8 cellular contexts compared by ENCODE assay signal in the genomic region with DNA sequence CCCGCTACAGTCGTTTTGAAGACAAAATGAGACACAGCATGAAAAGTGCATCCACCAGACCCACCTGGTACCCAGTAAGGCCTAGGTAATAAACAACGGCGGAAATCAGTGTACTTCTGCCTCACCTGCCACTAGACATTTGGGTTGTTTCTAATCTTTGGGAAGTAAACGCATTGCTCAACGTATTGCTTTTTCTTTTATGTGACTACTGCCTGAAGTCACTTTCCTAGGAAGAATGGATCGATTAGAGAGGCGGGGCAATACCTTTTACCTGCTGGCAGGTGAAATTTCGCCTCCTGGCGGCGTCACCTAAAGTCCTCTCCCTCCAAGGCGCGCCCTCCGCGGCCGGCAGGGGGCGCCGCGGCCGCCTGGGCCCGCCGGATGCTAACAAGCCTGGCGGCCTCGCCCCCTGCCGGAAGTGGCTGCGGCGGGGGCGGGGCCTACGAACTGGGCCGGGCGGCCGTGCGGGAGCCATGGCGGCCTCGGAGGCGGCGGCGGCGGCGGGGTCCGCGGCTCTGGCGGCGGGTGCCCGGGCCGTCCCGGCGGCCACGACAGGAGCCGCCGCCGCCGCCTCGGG. TPM values are rescaled to one million over a fixed set of nuclear protein-coding genes. Genes with fewer than 3 reads are reported as not detected.
DNase-seq lines count a peak whose midpoint lies in the region; ATAC-seq, FAIRE-seq and TF ChIP-seq lines count a peak whose summit lies in the region.

Gene ATMIN (plus strand): TSS at position 445 of the 577 bp plus-strand sequence. CDS start 29 bp downstream, at position 474.

- H3K27me3 ChIP-seq in bronchial epithelial cell (ENCODE audit: control insufficient read depth, insufficient read depth, low read length) (no peaks in the 10 kb centered on the region), smooth muscle cell (ENCODE audit: low read depth) (no peaks in the 10 kb centered on the region)

- TF ChIP-seq CTCF in WI38 (IDR thresholded peaks at IDR 0.05; ENCODE audit: low read depth, low read length): peak; percentile 97
- TF ChIP-seq CTCF in bronchial epithelial cell (IDR thresholded peaks at IDR 0.05; ENCODE audit: insufficient read depth, low read length, severe bottlenecking): peak; percentile 91
- TF ChIP-seq CTCF in smooth muscle cell (IDR thresholded peaks at IDR 0.05; ENCODE audit: borderline replicate concordance, insufficient read depth, poor library complexity, severe bottlenecking): peak; percentile 98

- H3K79me2 ChIP-seq in smooth muscle cell (ENCODE audit: low read depth): peaks cover 35% of the 10 kb centered on the region

- H3K4me1 ChIP-seq in smooth muscle cell (ENCODE audit: low read depth): peaks cover 10% of the 10 kb centered on the region

- no peak for FAIRE-seq in bronchial epithelial cell (lab: Jason Lieb, UNC)

- H4K20me1 ChIP-seq in smooth muscle cell (ENCODE audit: low read depth): peaks cover 35% of the 10 kb centered on the region

- WGBS in smooth muscle cell (ENCODE audit: low lambda C conversion rate): 9% methylated on average over 40 of the region's 54 CpGs

- peak within 1 kb of the TSS; percentile 81 for H3K9ac ChIP-seq in smooth muscle cell (ENCODE audit: low read depth)

- DNase-seq in 8988T: peak; percentile 98
- peak; percentile 89 for DNase-seq in NCI-H2171 (lab: John Stamatoyannopoulos, UW)
- peak; percentile 75 for DNase-seq in bronchial epithelial cell (ENCODE audit: low read depth)
- peak; percentile 97 for DNase-seq in iPS-NIHi7 (ENCODE audit: extremely low spot score)
- DNase-seq in smooth muscle cell (lab: John Stamatoyannopoulos, UW; ENCODE audit: unreplicated experiment): peak; percentile 49

- peak within 1 kb of the TSS; percentile 87 for H3K4me2 ChIP-seq in smooth muscle cell

- no peaks in the 10 kb centered on the region for H3K9me3 ChIP-seq in smooth muscle cell (replicated peaks; ENCODE audit: low read depth)

- H2AFZ ChIP-seq in smooth muscle cell (ENCODE audit: low read depth): peak within 1 kb of the TSS; percentile 85

- ATAC-seq in GM18519 (IDR thresholded peaks at IDR 0.05; ENCODE audit: low FRiP score, unreplicated experiment) (peak; percentile 84), HG03066 (IDR thresholded peaks at IDR 0.05; ENCODE audit: low read depth, unreplicated experiment) (peak; percentile 89)

- H3F3A ChIP-seq in smooth muscle cell (ENCODE audit: low read depth): no peaks in the 10 kb centered on the region

- H3K27ac ChIP-seq in smooth muscle cell (ENCODE audit: low read depth): peak within 1 kb of the TSS; percentile 1

- H3K4me3 ChIP-seq in WI38 (ENCODE audit: low read depth, low read length): peak within 1 kb of the TSS; percentile 81
- peak within 1 kb of the TSS; percentile 70 for H3K4me3 ChIP-seq in bronchial epithelial cell (ENCODE audit: low read depth, low read length)
- H3K4me3 ChIP-seq in smooth muscle cell: peak within 1 kb of the TSS; percentile 92

- H3K36me3 ChIP-seq in bronchial epithelial cell (ENCODE audit: control insufficient read depth, insufficient read depth, low read length) (peaks cover 6% of the 10 kb centered on the region), smooth muscle cell (ENCODE audit: low read depth) (no peaks in the 10 kb centered on the region)

RNA-seq across cellular contexts. Expression of gene ATMIN, which starts in this region (rescaled TPM):
- 41.3 and 42.5 TPM in 2 replicates for total RNA-seq in bronchial epithelial cell
- 35.4 and 38.3 TPM in 2 replicates for total RNA-seq in smooth muscle cell
- 28.7 and 29.5 TPM in 2 replicates for polyA plus RNA-seq in smooth muscle cell

Comparison
In these comparisons a context has a peak if more than half of its experiments do, and no peak if none do; other contexts are left out.
1. Peak in every context shown above with its lines: DNase-seq, ATAC-seq, H3K4me3 ChIP-seq and H3K27ac ChIP-seq.